ENCODE assay signal across 8 cellular contexts in genomic region chr12:57519758-57520007, GRCh38. TPM values are rescaled to one million over a fixed set of nuclear protein-coding genes. Genes with fewer than 3 reads are reported as not detected.
DNase-seq lines count a peak whose midpoint lies in the region; ATAC-seq, FAIRE-seq and TF ChIP-seq lines count a peak whose summit lies in the region.

No MANE protein-coding gene starts in this region.

- peak overlapping the region; percentile 93 for H4K91ac ChIP-seq in IMR-90 (ENCODE audit: insufficient read depth, low read depth, low read length)

- in situ Hi-C loops in IMR-90 (cut with MboI; ENCODE audit: low sequenced_read_pairs): no loop called here

- H3K4me3 Mint-ChIP-seq in astrocyte (ENCODE audit: unreplicated experiment) (peak overlapping the region; percentile 91), type B pancreatic cell (peak overlapping the region; percentile 99)

- POLR2A ChIA-PET in A673 (lab: Charles Lee; ENCODE audit: low non-redundant PET): interaction anchor here (0.5 to 0.6 kb wide), 2 partner anchors 214 to 392 kb away, joined by 3 read pairs; no protein-coding TSS in a partner anchor
- POLR2A ChIA-PET in IMR-90 (lab: Charles Lee; ENCODE audit: unreplicated experiment): interaction anchor here (1.1 kb wide), 1 partner anchor 16 kb away, joined by 6 read pairs; no protein-coding TSS in a partner anchor

- WGBS in IMR-90 (ENCODE audit: extremely low coverage in 2 of 2, insufficient read length in 1 of 2), 2 experiments: 10% methylated on average over 2 of the region's 3 CpGs; no CpG with 5 or more reads in 1 of the 2 experiments
- no CpG with 5 or more reads among the region's 3 CpGs for WGBS in right lobe of liver (ENCODE audit: insufficient coverage, low coverage, low lambda C conversion rate, missing lambda C conversion rate)

- H3K4ac ChIP-seq in IMR-90 (ENCODE audit: low read depth, low read length): peak overlapping the region; percentile 100

- H4K5ac ChIP-seq in IMR-90 (ENCODE audit: low read depth, low read length): peak overlapping the region; percentile 20

- TF ChIP-seq CTCF in A673 (conservative IDR thresholded peaks at IDR 0.05; ENCODE audit: low read depth, low read length) (no peak), IMR-90 (conservative IDR thresholded peaks at IDR 0.05; ENCODE audit: low read depth, low read length) (0 out of 2 replicates have a peak, but pooled peaks have one; percentile 2), astrocyte (IDR thresholded peaks at IDR 0.05; ENCODE audit: insufficient read depth, low read depth, low read length) (no peak), right lobe of liver (IDR thresholded peaks at IDR 0.05) (no peak), type B pancreatic cell (conservative IDR thresholded peaks at IDR 0.05) (no peak)

- FAIRE-seq in astrocyte (lab: Jason Lieb, UNC): no peak

- H3K9me3 ChIP-seq in A673 (ENCODE audit: low read depth, low read length, poor library complexity, severe bottlenecking) (no peaks in the 10 kb centered on the region), IMR-90 (ENCODE audit: control insufficient read depth, insufficient read depth, low read length) (no peaks in the 10 kb centered on the region), astrocyte (ENCODE audit: insufficient read depth, low read depth, low read length) (no peaks in the 10 kb centered on the region), right lobe of liver (no peaks in the 10 kb centered on the region)

- H3K4me1 ChIP-seq in A673 (ENCODE audit: insufficient read depth, low read length, poor library complexity, severe bottlenecking) (peaks cover 47% of the 10 kb centered on the region), IMR-90 (ENCODE audit: control insufficient read depth, insufficient read depth, low read length) (peaks cover 21% of the 10 kb centered on the region), astrocyte (ENCODE audit: insufficient read depth, low read length) (peaks cover 53% of the 10 kb centered on the region), right lobe of liver (peaks cover 0 to 42% (median 15%) of the 10 kb centered on the region in 4 donors)

- H4K20me1 ChIP-seq in IMR-90 (ENCODE audit: insufficient read depth, low read length): peaks cover 74% of the 10 kb centered on the region
- H4K20me1 ChIP-seq in astrocyte (ENCODE audit: insufficient read depth, low read length): peaks cover 71% of the 10 kb centered on the region

- dilution Hi-C loops in IMR-90 (cut with HindIII; ENCODE audit: low sequenced_read_pairs, unreplicated experiment): no loop called here

- peak overlapping the region; percentile 95 for H3K18ac ChIP-seq in IMR-90 (ENCODE audit: low read depth, low read length)

- H3K4me1 Mint-ChIP-seq in astrocyte (ENCODE audit: low read depth, unreplicated experiment) (peaks cover 52% of the 10 kb centered on the region), type B pancreatic cell (ENCODE audit: unreplicated experiment) (peaks cover 37% of the 10 kb centered on the region)

- H3K27ac ChIP-seq in A673 (ENCODE audit: low read depth, low read length, poor library complexity, severe bottlenecking): peak overlapping the region; percentile 97
- H3K27ac ChIP-seq in IMR-90 (ENCODE audit: insufficient read depth, low read length): peak overlapping the region; percentile 99
- peak overlapping the region; percentile 98 for H3K27ac ChIP-seq in astrocyte (ENCODE audit: low read depth, low read length)
- H3K27ac ChIP-seq in right lobe of liver: peak overlapping the region; percentile 95 to 97 (median 97)

- H3K9me1 ChIP-seq in IMR-90 (ENCODE audit: insufficient read depth, low read length): peaks cover 17% of the 10 kb centered on the region

- peak overlapping the region; percentile 89 for H3K4me3 ChIP-seq in A673 (ENCODE audit: low read depth, low read length, poor library complexity, severe bottlenecking)
- H3K4me3 ChIP-seq in IMR-90 (ENCODE audit: insufficient read depth, low read depth, low read length): peak overlapping the region; percentile 95
- peak overlapping the region; percentile 97 for H3K4me3 ChIP-seq in astrocyte (ENCODE audit: insufficient read depth, low read depth, low read length)
- peak overlapping the region; percentile 83 to 98 (median 96) for H3K4me3 ChIP-seq in right lobe of liver

- CTCF ChIA-PET in A673 (lab: Charles Lee): interaction anchor here (1.5 kb wide), 1 partner anchor 61 kb away, joined by 4 read pairs; the partner anchor contains the start of gene GLI1
- CTCF ChIA-PET in IMR-90 (lab: Yijun Ruan, JAX): interaction anchor here (1.2 kb wide), 1 partner anchor 18 kb away, joined by 3 read pairs; no protein-coding TSS in a partner anchor

- H3K9me3 Mint-ChIP-seq in astrocyte (ENCODE audit: unreplicated experiment) (no peaks in the 10 kb centered on the region), type B pancreatic cell (no peaks in the 10 kb centered on the region)

- peak overlapping the region; percentile 96 for H2BK5ac ChIP-seq in IMR-90 (ENCODE audit: low read depth, low read length, poor library complexity, severe bottlenecking)

- no peaks in the 10 kb centered on the region for H3K27me3 ChIP-seq in A673 (replicated peaks; ENCODE audit: insufficient read depth, low read depth, low read length, poor library complexity)
- H3K27me3 ChIP-seq in IMR-90 (ENCODE audit: control insufficient read depth, insufficient read depth, low read length): no peaks in the 10 kb centered on the region
- H3K27me3 ChIP-seq in astrocyte (ENCODE audit: insufficient read depth, low read length): no peaks in the 10 kb centered on the region
- no peaks in the 10 kb centered on the region for H3K27me3 ChIP-seq in right lobe of liver

- H3K79me1 ChIP-seq in IMR-90 (ENCODE audit: low read depth in 1 of 2, low read length in 2 of 2): peaks cover 19 to 78% of the 10 kb centered on the region in 2 experiments

- H3K4me2 ChIP-seq in IMR-90 (ENCODE audit: low read depth, low read length) (peak overlapping the region; percentile 87), astrocyte (ENCODE audit: low read length) (peak overlapping the region; percentile 94)

- no peak for ATAC-seq in IMR-90 (ENCODE audit: low read depth)
- ATAC-seq in right lobe of liver: no peak
- no peak for ATAC-seq in GM18909 (IDR thresholded peaks at IDR 0.05; ENCODE audit: poor library complexity, unreplicated experiment)
- no peak for ATAC-seq in HG03354 (IDR thresholded peaks at IDR 0.05; ENCODE audit: poor library complexity, severe bottlenecking, unreplicated experiment)

- TF ChIP-seq RAD21 in IMR-90 (IDR thresholded peaks at IDR 0.05; ENCODE audit: low read length): no peak

- intact Hi-C loops in A673 (cut with micrococcal nuclease; ENCODE audit: unreplicated experiment) (no loop called here), IMR-90 (cut with micrococcal nuclease) (no loop called here), right lobe of liver (cut with DNase I) (no loop called here)

- H3K14ac ChIP-seq in IMR-90 (replicated peaks; ENCODE audit: low read depth, low read length): peak overlapping the region; percentile 100

- peaks cover 29% of the 10 kb centered on the region for H3K36me3 Mint-ChIP-seq in astrocyte (ENCODE audit: low read depth, unreplicated experiment)
- peaks cover 24% of the 10 kb centered on the region for H3K36me3 Mint-ChIP-seq in type B pancreatic cell

- H3K36me3 ChIP-seq in A673 (ENCODE audit: insufficient read depth, low read length, poor library complexity, severe bottlenecking) (peaks cover 58% of the 10 kb centered on the region), IMR-90 (ENCODE audit: control insufficient read depth, insufficient read depth, low read length) (peaks cover 44% of the 10 kb centered on the region), astrocyte (ENCODE audit: insufficient read depth, low read length) (peaks cover 36% of the 10 kb centered on the region), right lobe of liver (peaks cover 11 to 40% (median 26%) of the 10 kb centered on the region in 4 donors)

- H3K27ac Mint-ChIP-seq in astrocyte (ENCODE audit: unreplicated experiment) (peak overlapping the region; percentile 99), type B pancreatic cell (peak overlapping the region; percentile 99)

- peaks cover 54% of the 10 kb centered on the region for H3K79me2 ChIP-seq in astrocyte (ENCODE audit: insufficient read depth, low read length)

- H4K8ac ChIP-seq in IMR-90 (ENCODE audit: low read depth in 2 of 2, low read length in 2 of 2): peak overlapping the region; percentile 47 to 92; a peak in 2 of 4 replicates

- H2AK5ac ChIP-seq in IMR-90 (ENCODE audit: low read depth, low read length): peak overlapping the region; percentile 100

- BruUV-seq in A673 (replicated peaks; lab: Mats Ljungman, UMichigan): no TSS peak
- BruUV-seq in IMR-90 (replicated peaks; lab: Mats Ljungman, UMichigan): no TSS peak

- DNase-seq in A673 (ENCODE audit: low spot score): no peak
- DNase-seq in IMR-90: no peak
- no peak for DNase-seq in astrocyte (ENCODE audit: low read depth)
- no peak for DNase-seq in right lobe of liver
- no peak for DNase-seq in type B pancreatic cell (ENCODE audit: extremely low spot score, unreplicated experiment)
- no peak for DNase-seq in NCI-H526 treated with DMSO at 0.1 percent for 48 hours (lab: John Stamatoyannopoulos, UW)

- H2BK120ac ChIP-seq in IMR-90 (ENCODE audit: low read depth, low read length): peak overlapping the region; percentile 83; the same call in 1 of the 2 replicates

- H2AFZ ChIP-seq in IMR-90 (replicated peaks; ENCODE audit: low read length, poor library complexity): peak overlapping the region; percentile 89
- no peak overlapping the region for H2AFZ ChIP-seq in astrocyte (ENCODE audit: low read depth, low read length)

- peak overlapping the region; percentile 100 for H3K23ac ChIP-seq in IMR-90 (ENCODE audit: low read depth, low read length)

- peak overlapping the region; percentile 100 for H3K9ac ChIP-seq in IMR-90 (ENCODE audit: low read depth, low read length)
- H3K9ac ChIP-seq in astrocyte (ENCODE audit: low read length): peak overlapping the region; percentile 99

- H2AK9ac ChIP-seq in IMR-90 (replicated peaks; ENCODE audit: low read depth, low read length, poor library complexity): peak overlapping the region; percentile 100

- no peak overlapping the region for H2BK20ac ChIP-seq in IMR-90 (ENCODE audit: low read depth, low read length)

- no peak overlapping the region for H2BK15ac ChIP-seq in IMR-90 (ENCODE audit: low read depth, low read length)

- no peak for TF ChIP-seq POLR2A in IMR-90 (IDR thresholded peaks at IDR 0.05; ENCODE audit: low read depth, low read length)
- TF ChIP-seq POLR2A in right lobe of liver (IDR thresholded peaks at IDR 0.05): no peak

- H3K56ac ChIP-seq in IMR-90 (ENCODE audit: extremely low read depth, insufficient read depth, low read length): peak overlapping the region; percentile 98

- H3K27me3 Mint-ChIP-seq in astrocyte (ENCODE audit: low read depth, unreplicated experiment): no peaks in the 10 kb centered on the region
- H3K27me3 Mint-ChIP-seq in type B pancreatic cell: no peaks in the 10 kb centered on the region

RNA-seq across cellular contexts. Expression of gene DDIT3, which starts 0.6 kb away (rescaled TPM):
- total RNA-seq in A673 (2021): 61.9 and 65.6 TPM in 2 replicates
- 12.2 and 19.4 TPM in 2 replicates for total RNA-seq in IMR-90 (2012; rRNA removed)
- 29.8 and 54.4 TPM in 2 replicates for polyA plus RNA-seq in IMR-90 (2012; rRNA removed)
- 10.8 and 21.4 TPM in 2 replicates for polyA plus RNA-seq in IMR-90 (2012; cell fraction: cytosol; rRNA removed)
- polyA plus RNA-seq in IMR-90 (2012; cell fraction: nucleus; rRNA removed; ENCODE audit: low replicate concordance): 49.3 and 215 TPM in 2 replicates
- total RNA-seq in astrocyte: 42.6 and 45.1 TPM in 2 replicates
- total RNA-seq in right lobe of liver: 10 to 100 TPM; 11.3 to 26.7 (median 18.7) TPM
- 17.7 and 32.3 TPM in 2 replicates for total RNA-seq in type B pancreatic cell (ENCODE audit: low replicate concordance)

RNA-seq across cellular contexts. Expression of gene MBD6, which starts 2.9 kb away (rescaled TPM):
- total RNA-seq in A673 (2021) (140 and 150 TPM in 2 replicates), IMR-90 (2012; rRNA removed) (0.90 and 1.4 TPM in 2 replicates), astrocyte (55.3 and 58.5 TPM in 2 replicates), right lobe of liver (10 to 100 TPM in 5 of 6 experiments, 1 to 10 TPM in 1; 7.4 to 61.1 (median 39.3) TPM), type B pancreatic cell (ENCODE audit: low replicate concordance) (87.5 and 94.7 TPM in 2 replicates)
- polyA plus RNA-seq in IMR-90 (2012; rRNA removed): 7.9 and 9.3 TPM in 2 replicates
- 6.6 and 8.1 TPM in 2 replicates for polyA plus RNA-seq in IMR-90 (2012; cell fraction: cytosol; rRNA removed)
- polyA plus RNA-seq in IMR-90 (2012; cell fraction: nucleus; rRNA removed; ENCODE audit: low replicate concordance): 39.1 and 71.4 TPM in 2 replicates

RNA-seq across cellular contexts. Expression of gene DCTN2, which starts 27.3 kb away (rescaled TPM):
- total RNA-seq in A673 (2021) (121 and 129 TPM in 2 replicates), IMR-90 (2012; rRNA removed) (114 and 125 TPM in 2 replicates), astrocyte (94.5 and 107 TPM in 2 replicates), right lobe of liver (10 to 100 TPM; 28.4 to 80.0 (median 36.0) TPM), type B pancreatic cell (ENCODE audit: low replicate concordance) (119 and 126 TPM in 2 replicates)
- 107 and 130 TPM in 2 replicates for polyA plus RNA-seq in IMR-90 (2012; rRNA removed)
- polyA plus RNA-seq in IMR-90 (2012; cell fraction: cytosol; rRNA removed): 95.2 and 179 TPM in 2 replicates
- polyA plus RNA-seq in IMR-90 (2012; cell fraction: nucleus; rRNA removed; ENCODE audit: low replicate concordance): 106 and 179 TPM in 2 replicates

RNA-seq across cellular contexts. Expression of gene KIF5A, which starts 30.2 kb away (rescaled TPM):
- total RNA-seq in A673 (2021): 2.1 and 3.3 TPM in 2 replicates
- under 0.01 and 0.18 TPM in 2 replicates for total RNA-seq in IMR-90 (2012; rRNA removed)
- 0.09 and 0.15 TPM in 2 replicates for polyA plus RNA-seq in IMR-90 (2012; rRNA removed)
- polyA plus RNA-seq in IMR-90 (2012; cell fraction: cytosol; rRNA removed): 0.03 and 0.10 TPM in 2 replicates
- polyA plus RNA-seq in IMR-90 (2012; cell fraction: nucleus; rRNA removed; ENCODE audit: low replicate concordance): 0.48 and 1.3 TPM in 2 replicates
- 7.2 and 8.6 TPM in 2 replicates for total RNA-seq in astrocyte
- total RNA-seq in right lobe of liver: under 1 TPM in 1 of 6 experiments, not detected in 5; 0.02 TPM
- total RNA-seq in type B pancreatic cell (ENCODE audit: low replicate concordance): 1.4 and 4.4 TPM in 2 replicates

RNA-seq across cellular contexts. Expression of gene MARS1, which starts 31.8 kb away (rescaled TPM):
- 467 and 504 TPM in 2 replicates for total RNA-seq in A673 (2021)
- total RNA-seq in IMR-90 (2012; rRNA removed): 127 and 156 TPM in 2 replicates
- 164 and 167 TPM in 2 replicates for polyA plus RNA-seq in IMR-90 (2012; rRNA removed)
- 104 and 139 TPM in 2 replicates for polyA plus RNA-seq in IMR-90 (2012; cell fraction: cytosol; rRNA removed)
- 508 and 675 TPM in 2 replicates for polyA plus RNA-seq in IMR-90 (2012; cell fraction: nucleus; rRNA removed; ENCODE audit: low replicate concordance)
- 351 and 384 TPM in 2 replicates for total RNA-seq in astrocyte
- 10 to 100 TPM; 53.4 to 66.6 (median 60.4) TPM for total RNA-seq in right lobe of liver
- total RNA-seq in type B pancreatic cell (ENCODE audit: low replicate concordance): 200 and 211 TPM in 2 replicates
